In the genomic region with DNA sequence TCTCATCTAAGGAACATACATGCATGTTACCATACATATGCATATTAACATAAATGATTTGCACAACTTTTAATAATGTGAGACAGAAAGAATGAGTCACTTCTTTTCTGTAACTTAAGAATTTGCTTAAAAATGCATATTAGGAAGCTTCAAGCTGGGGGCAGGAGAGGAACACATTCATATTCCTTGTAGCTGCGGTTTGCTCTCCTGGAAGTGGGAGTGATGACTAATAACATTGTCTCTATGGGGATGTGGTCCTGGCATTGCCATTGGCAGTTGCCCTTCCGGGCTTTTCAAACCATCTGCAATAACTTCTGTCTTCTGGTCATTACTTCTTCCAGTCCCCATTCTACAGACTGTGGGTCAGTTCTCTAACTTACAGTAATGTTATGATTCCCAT, we compare ENCODE assay signal across 7 cellular contexts. TPM values are rescaled to one million over a fixed set of nuclear protein-coding genes. Genes with fewer than 3 reads are reported as not detected.
DNase-seq lines count a peak whose midpoint lies in the region; TF ChIP-seq lines count a peak whose summit lies in the region.

No MANE protein-coding gene starts in this region.

- WGBS in neuronal stem cell (ENCODE audit: extremely low coverage in 2 of 2, insufficient read length in 2 of 2, insufficient replicate concordance in 1 of 2), 2 donors, result no CpG with 5 or more reads among the region's 2 CpGs

- no peak overlapping the region for H2AFZ ChIP-seq in neuronal stem cell (ENCODE audit: low read length)

- no peak overlapping the region for H3K23ac ChIP-seq in neuronal stem cell (ENCODE audit: low read depth, low read length, poor library complexity)

- no peak overlapping the region for H2AK5ac ChIP-seq in neuronal stem cell (ENCODE audit: low read depth, low read length)

- no peaks in the 10 kb centered on the region for H3K27me3 ChIP-seq in H7 (ENCODE audit: control insufficient read depth, insufficient read depth, low read length)
- H3K27me3 ChIP-seq in neuronal stem cell (ENCODE audit: control insufficient read depth in 3 of 3, insufficient read depth in 3 of 3, low read depth in 1 of 3, low read length in 3 of 3), result no peaks in the 10 kb centered on the region

- in situ Hi-C loops in GM13977 (cut with MboI; ENCODE audit: low pct_unique_long_range_greater_than_20kb, low sequenced_read_pairs, unreplicated experiment), result no loop called here

- H4K8ac ChIP-seq in neuronal stem cell (ENCODE audit: low read depth, low read length), result no peak overlapping the region

- H2BK12ac ChIP-seq in neuronal stem cell (ENCODE audit: low read length), result no peak overlapping the region

- H3K18ac ChIP-seq in neuronal stem cell (ENCODE audit: low read length), result no peak overlapping the region

- H3K4me1 ChIP-seq in neuronal stem cell (ENCODE audit: control insufficient read depth in 2 of 2, insufficient read depth in 1 of 2, low read depth in 1 of 2, low read length in 2 of 2), result peaks cover 0 to 9% of the 10 kb centered on the region in 2 donors

- no peak overlapping the region for H2BK5ac ChIP-seq in neuronal stem cell (ENCODE audit: low read length)

- H3K36me3 ChIP-seq in H7 (replicated peaks; ENCODE audit: control insufficient read depth, insufficient read depth, low read length), result no peaks in the 10 kb centered on the region
- no peaks in the 10 kb centered on the region for H3K36me3 ChIP-seq in neuronal stem cell (replicated peaks in 1 of 2; ENCODE audit: control insufficient read depth in 2 of 2, insufficient read depth in 2 of 2, low read length in 2 of 2)

- H4K91ac ChIP-seq in neuronal stem cell (ENCODE audit: low read depth, low read length, poor library complexity), result no peak overlapping the region

- H3K4me2 ChIP-seq in neuronal stem cell (ENCODE audit: insufficient read depth, low read length, poor library complexity, severe bottlenecking), result no peak overlapping the region

- H3K9ac ChIP-seq in neuronal stem cell (ENCODE audit: low read depth, low read length, poor library complexity), result no peak overlapping the region

- DNase-seq in H7 (peak; percentile 15), OCI-M1 (lab: John Stamatoyannopoulos, UW) (peak; percentile 20), epithelial cell of prostate (ENCODE audit: low read depth, low spot score) (peak; percentile 48), retinal pigment epithelial cell (ENCODE audit: low read depth) (peak; percentile 82), GM13977 (ENCODE audit: low spot score) (no peak), neuronal stem cell (ENCODE audit: low spot score) (no peak)
- no peak for DNase-seq in stimulated activated CD4-positive, alpha-beta T cell treated with anti-CD3 and anti-CD28 coated beads, Interleukin-1b, Interleukin-23, amount 100 ng/mL, for 48 hours

- H3K14ac ChIP-seq in neuronal stem cell (ENCODE audit: low read length), result no peak overlapping the region

- H3K9me3 ChIP-seq in neuronal stem cell (replicated peaks in 1 of 2; ENCODE audit: control insufficient read depth in 2 of 2, insufficient read depth in 1 of 2, low read depth in 1 of 2, low read length in 2 of 2), result no peaks in the 10 kb centered on the region

- H3K4me3 ChIP-seq in H7 (ENCODE audit: insufficient read depth, low read depth, low read length) (no peak overlapping the region), retinal pigment epithelial cell (ENCODE audit: low read length) (no peak overlapping the region), neuronal stem cell (ENCODE audit: low read length in 2 of 2) (no peak overlapping the region)

- no peak overlapping the region for H3K27ac ChIP-seq in epithelial cell of prostate
- H3K27ac ChIP-seq in neuronal stem cell (replicated peaks; ENCODE audit: low read length), result no peak overlapping the region

- H3K4ac ChIP-seq in neuronal stem cell (ENCODE audit: low read length), result no peak overlapping the region

- H3K79me1 ChIP-seq in neuronal stem cell (ENCODE audit: low read depth, low read length), result no peaks in the 10 kb centered on the region

- no peak overlapping the region for H2BK120ac ChIP-seq in neuronal stem cell (ENCODE audit: low read depth, low read length)

- H2BK15ac ChIP-seq in neuronal stem cell (ENCODE audit: low read length), result no peak overlapping the region

- no peak for TF ChIP-seq CTCF in retinal pigment epithelial cell (conservative IDR thresholded peaks at IDR 0.05; ENCODE audit: low read depth, low read length)
- no peak for TF ChIP-seq CTCF in GM13977 (IDR thresholded peaks at IDR 0.05; ENCODE audit: extremely low read depth, insufficient read depth, missing control alignments)

RNA-seq across cellular contexts. Expression of gene CHST2, which starts 15.6 kb away (rescaled TPM):
- 99.4 and 122 TPM in 2 replicates for total RNA-seq in H7 (2014; rRNA removed; shearing (Covaris generic))
- 3.6 TPM for polyA plus RNA-seq in neuronal stem cell (2013, experiment 1 of 2)
- 3.5 TPM for polyA plus RNA-seq in neuronal stem cell (2013, experiment 2 of 2)

Comparison
In these comparisons a context has a peak if more than half of its experiments do, and no peak if none do; other contexts are left out.
1. DNase-seq: peak in H7 (single experiment), OCI-M1 (single experiment), epithelial cell of prostate (single experiment) and retinal pigment epithelial cell (single experiment); none in stimulated activated CD4-positive, alpha-beta T cell treated with anti-CD3 and anti-CD28 coated beads, Interleukin-1b, Interleukin-23, amount 100 ng/mL, for 48 hours (single experiment), GM13977 (single experiment) and neuronal stem cell (single experiment).